ENCODE assay signal across 26 cellular contexts in the genomic region with DNA sequence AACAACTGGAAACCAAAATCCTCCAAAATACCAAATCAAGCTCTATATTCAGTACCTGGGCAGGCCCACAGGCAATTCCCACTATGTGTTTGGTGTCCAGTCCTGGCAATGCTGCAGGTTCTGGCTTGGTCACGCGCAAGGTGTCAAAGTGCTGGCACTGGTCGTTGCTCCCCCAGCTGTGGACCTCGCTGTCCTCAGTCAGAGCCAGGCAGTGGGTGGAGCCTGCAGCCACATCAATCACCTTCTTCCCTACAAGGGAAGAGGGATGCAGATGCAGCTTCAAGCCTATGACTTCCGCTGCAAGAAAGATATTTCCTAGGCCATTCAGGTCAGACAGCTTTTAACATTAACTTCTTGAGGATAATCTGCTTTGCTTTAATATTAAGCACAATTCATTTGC.
DNase-seq lines count a peak whose midpoint lies in the region; ATAC-seq and TF ChIP-seq lines count a peak whose summit lies in the region.
"Had no signal": no experiment of that assay in that cellular context is flagged by ENCODE, and none has a peak within 500 bp of the region (broad histone marks: within the 10 kb centered on the region; RNA-seq: fewer than 3 reads in every experiment).

No MANE protein-coding gene starts in this region.

- no peak overlapping the region for H2BK5ac ChIP-seq in H9 (ENCODE audit: insufficient read length, low read length)

- no peak overlapping the region for H3K14ac ChIP-seq in H9 (ENCODE audit: insufficient read depth, low read length)

- no peak overlapping the region for H3T11ph ChIP-seq in H9 (ENCODE audit: low read length)

- no peak overlapping the region for H2AK5ac ChIP-seq in H9 (ENCODE audit: insufficient read length, low read length)

- no peaks in the 10 kb centered on the region for H4K20me1 ChIP-seq in H9 (ENCODE audit: control insufficient read depth, insufficient read depth, insufficient read length)

- no peaks in the 10 kb centered on the region; the same call in 1 of the 2 replicates for H3K79me2 ChIP-seq in H9 (ENCODE audit: insufficient read depth, low read length)

- H3K9me3 ChIP-seq in CD4-positive, CD25-positive, alpha-beta regulatory T cell (ENCODE audit: control insufficient read depth in 2 of 2, low read length in 2 of 2), result no peaks in the 10 kb centered on the region
- no peaks in the 10 kb centered on the region for H3K9me3 ChIP-seq in H9 (ENCODE audit: control insufficient read depth, low read depth, low read length)
- H3K9me3 ChIP-seq: ovary, SJSA1, vagina had no signal

- no peak overlapping the region for H2BK20ac ChIP-seq in H9 (ENCODE audit: low read depth, low read length, poor library complexity, severe bottlenecking)

- no peak for ATAC-seq in CD4-positive, CD25-positive, alpha-beta regulatory T cell (ENCODE audit: low read depth in 2 of 2)
- ATAC-seq in stimulated activated effector memory CD8-positive, alpha-beta T cell treated with anti-CD3 and anti-CD28 coated beads, Interleukin-12 subunit alpha, Interleukin-12 subunit beta, amount 100 ng/mL, for 72 hours, result no peak
- no peak for ATAC-seq in activated CD8-positive, alpha-beta T cell treated with anti-CD3 and anti-CD28 coated beads, Interleukin-2, amount 10 ng/mL, durations not matched to agents 7 days and 5 days
- ATAC-seq: activated CD4-positive, alpha-beta T cell treated with anti-CD3 and anti-CD28 coated beads for 36 hours; naive thymus-derived CD8-positive, alpha-beta T cell had no signal

- H2BK12ac ChIP-seq in H9 (ENCODE audit: insufficient read length, low read depth, low read length), result no peak overlapping the region

- H2BK120ac ChIP-seq in H9 (ENCODE audit: low read depth, low read length, poor library complexity, severe bottlenecking), result no peak overlapping the region

- no peak overlapping the region for H2BK15ac ChIP-seq in H9 (ENCODE audit: low read depth, low read length)

- H3K9me3 Mint-ChIP-seq in CD4-positive, CD25-positive, alpha-beta regulatory T cell, result no peaks in the 10 kb centered on the region
- no peaks in the 10 kb centered on the region for H3K9me3 Mint-ChIP-seq in H9
- H3K9me3 Mint-ChIP-seq in stimulated activated effector memory CD8-positive, alpha-beta T cell treated with anti-CD3 and anti-CD28 coated beads, Interleukin-12 subunit alpha, Interleukin-12 subunit beta, amount 100 ng/mL, for 72 hours, result no peaks in the 10 kb centered on the region
- H3K9me3 Mint-ChIP-seq in activated CD8-positive, alpha-beta T cell treated with anti-CD3 and anti-CD28 coated beads, Interleukin-2, amount 10 ng/mL, durations not matched to agents 7 days and 5 days (ENCODE audit: insufficient read depth), result no peaks in the 10 kb centered on the region
- H3K9me3 Mint-ChIP-seq: central memory CD8-positive, alpha-beta T cell; naive thymus-derived CD8-positive, alpha-beta T cell had no signal

- no peaks in the 10 kb centered on the region for H3K23me2 ChIP-seq in H9 (ENCODE audit: insufficient read length, low read depth, low read length, poor library complexity, severe bottlenecking)

- H3K56ac ChIP-seq in H9 (ENCODE audit: insufficient read length, low read depth, low read length), result no peak overlapping the region

- no peak overlapping the region for H3K4me3 Mint-ChIP-seq in CD4-positive, CD25-positive, alpha-beta regulatory T cell
- H3K4me3 Mint-ChIP-seq in H9, result no peak overlapping the region
- no peak overlapping the region for H3K4me3 Mint-ChIP-seq in stimulated activated effector memory CD8-positive, alpha-beta T cell treated with anti-CD3 and anti-CD28 coated beads, Interleukin-12 subunit alpha, Interleukin-12 subunit beta, amount 100 ng/mL, for 72 hours
- H3K4me3 Mint-ChIP-seq in activated CD8-positive, alpha-beta T cell treated with anti-CD3 and anti-CD28 coated beads, Interleukin-2, amount 10 ng/mL, durations not matched to agents 7 days and 5 days, result no peak overlapping the region
- H3K4me3 Mint-ChIP-seq: activated CD4-positive, alpha-beta T cell treated with anti-CD3 and anti-CD28 coated beads for 36 hours; central memory CD8-positive, alpha-beta T cell; naive thymus-derived CD8-positive, alpha-beta T cell had no signal

- no peak overlapping the region for H4K91ac ChIP-seq in H9 (ENCODE audit: insufficient read length, low read depth, low read length)

- no peak overlapping the region for H3K23ac ChIP-seq in H9 (ENCODE audit: insufficient read length, low read depth, low read length)

- WGBS in H9 (ENCODE audit: extremely low coverage, insufficient read length, low lambda C conversion rate), result no CpG with 5 or more reads among the region's 5 CpGs

- no peaks in the 10 kb centered on the region for H3K4me1 ChIP-seq in CD4-positive, CD25-positive, alpha-beta regulatory T cell (ENCODE audit: control insufficient read depth, insufficient read depth, low read length, poor library complexity, severe bottlenecking)
- no peaks in the 10 kb centered on the region for H3K4me1 ChIP-seq in H9 (ENCODE audit: insufficient read depth, low read length)
- H3K4me1 ChIP-seq: vagina had no signal

- no peaks in the 10 kb centered on the region for H3K27me3 Mint-ChIP-seq in CD4-positive, CD25-positive, alpha-beta regulatory T cell
- no peaks in the 10 kb centered on the region for H3K27me3 Mint-ChIP-seq in H9 (ENCODE audit: low read depth)
- no peaks in the 10 kb centered on the region for H3K27me3 Mint-ChIP-seq in activated CD8-positive, alpha-beta T cell treated with anti-CD3 and anti-CD28 coated beads, Interleukin-2, amount 10 ng/mL, durations not matched to agents 7 days and 5 days (ENCODE audit: low read depth)
- H3K27me3 Mint-ChIP-seq: activated CD4-positive, alpha-beta T cell treated with anti-CD3 and anti-CD28 coated beads for 36 hours; central memory CD8-positive, alpha-beta T cell; naive thymus-derived CD8-positive, alpha-beta T cell had no signal

- H3K9ac ChIP-seq in H9 (ENCODE audit: extremely low read depth, insufficient read length, low read length), result no peak overlapping the region

- DNase-seq in CD4-positive, CD25-positive, alpha-beta regulatory T cell, result no peak
- DNase-seq in H9 (peak; percentile 45), globus pallidus (ENCODE audit: low spot score) (peak; percentile 13), medulla oblongata (ENCODE audit: extremely low spot score) (peak; percentile 30), SIG-M5 treated with dmso at 0.1 percent for 504 hours (lab: John Stamatoyannopoulos, UW; ENCODE audit: unreplicated experiment) (no peak), midbrain (lab: John Stamatoyannopoulos, UW) (no peak)
- no peak for DNase-seq in stimulated activated effector memory CD8-positive, alpha-beta T cell treated with anti-CD3 and anti-CD28 coated beads, Interleukin-12 subunit alpha, Interleukin-12 subunit beta, amount 100 ng/mL, for 72 hours (ENCODE audit: low spot score in 2 of 2)
- DNase-seq in activated CD8-positive, alpha-beta T cell treated with anti-CD3 and anti-CD28 coated beads, Interleukin-2, amount 10 ng/mL, durations not matched to agents 7 days and 5 days, result no peak
- DNase-seq: activated CD4-positive, alpha-beta T cell treated with anti-CD3 and anti-CD28 coated beads for 36 hours; activated naive CD4-positive, alpha-beta T cell treated with anti-CD3 and anti-CD28 coated beads, Interleukin-2, amount 50 U/mL, for 16 hours; DMS79 treated with DMSO at 0.1 percent for 48 hours; dorsolateral prefrontal cortex; foreskin fibroblast; GOT3; kidney; mesenchymal stem cell; naive thymus-derived CD8-positive, alpha-beta T cell; NCI-H1105; NCI-H2029 treated with DMSO at 0.1 percent for 48 hours; NCI-H82; ovary; PC-9 had no signal

- peaks cover 16 to 31% (median 23%) of the 10 kb centered on the region in 4 donors for H3K4me1 Mint-ChIP-seq in CD4-positive, CD25-positive, alpha-beta regulatory T cell
- peaks cover 4 to 8% of the 10 kb centered on the region in 2 experiments; a peak in 3 of 4 replicates for H3K4me1 Mint-ChIP-seq in H9
- peaks cover 7% of the 10 kb centered on the region for H3K4me1 Mint-ChIP-seq in stimulated activated effector memory CD8-positive, alpha-beta T cell treated with anti-CD3 and anti-CD28 coated beads, Interleukin-12 subunit alpha, Interleukin-12 subunit beta, amount 100 ng/mL, for 72 hours
- H3K4me1 Mint-ChIP-seq in activated CD8-positive, alpha-beta T cell treated with anti-CD3 and anti-CD28 coated beads, Interleukin-2, amount 10 ng/mL, durations not matched to agents 7 days and 5 days (ENCODE audit: low read depth), result no peaks in the 10 kb centered on the region

- no peak overlapping the region for H3K4me3 ChIP-seq in CD4-positive, CD25-positive, alpha-beta regulatory T cell (ENCODE audit: low read depth, low read length)
- H3K4me3 ChIP-seq: dorsolateral prefrontal cortex, ovary, PC-9, SJSA1, vagina had no signal

- no peak overlapping the region for H3K4me2 ChIP-seq in H9 (ENCODE audit: insufficient read depth, insufficient read length, low read length)
- H3K4me2 ChIP-seq: PC-9 had no signal

- CTCF ChIA-PET in activated CD8-positive, alpha-beta T cell treated with anti-CD3 and anti-CD28 coated beads, Interleukin-2, amount 10 ng/mL, durations not matched to agents 7 days and 5 days (lab: Charles Lee), result no interaction called here

- TF ChIP-seq CTCF in H9 (conservative IDR thresholded peaks at IDR 0.05), result no peak

- H2AFZ ChIP-seq in H9 (ENCODE audit: low read length), result no peak overlapping the region
- H2AFZ ChIP-seq: PC-9 had no signal

- no peak overlapping the region for H3K4ac ChIP-seq in H9 (ENCODE audit: low read depth, low read length)

- no peak overlapping the region for H3K18ac ChIP-seq in H9 (ENCODE audit: insufficient read length, low read depth, low read length)

- H3K27me3 ChIP-seq in CD4-positive, CD25-positive, alpha-beta regulatory T cell (ENCODE audit: control insufficient read depth, insufficient read depth, low read length), result no peaks in the 10 kb centered on the region
- H3K27me3 ChIP-seq in H9 (ENCODE audit: insufficient read depth, low read length), result no peaks in the 10 kb centered on the region
- H3K27me3 ChIP-seq: dorsolateral prefrontal cortex, ovary, SJSA1, vagina had no signal

- POLR2A ChIA-PET in activated CD8-positive, alpha-beta T cell treated with anti-CD3 and anti-CD28 coated beads, Interleukin-2, amount 10 ng/mL, durations not matched to agents 7 days and 5 days (lab: Charles Lee), result no interaction called here

- H3K27ac Mint-ChIP-seq in CD4-positive, CD25-positive, alpha-beta regulatory T cell, result peak overlapping the region; percentile 18 to 37 (median 35)
- 0 out of 7 replicates have a peak overlapping the region, but pooled peaks of 1 of the 3 experiments have one; percentile 49 for H3K27ac Mint-ChIP-seq in H9
- H3K27ac Mint-ChIP-seq in stimulated activated effector memory CD8-positive, alpha-beta T cell treated with anti-CD3 and anti-CD28 coated beads, Interleukin-12 subunit alpha, Interleukin-12 subunit beta, amount 100 ng/mL, for 72 hours, result no peak overlapping the region
- no peak overlapping the region for H3K27ac Mint-ChIP-seq in activated CD8-positive, alpha-beta T cell treated with anti-CD3 and anti-CD28 coated beads, Interleukin-2, amount 10 ng/mL, durations not matched to agents 7 days and 5 days
- H3K27ac Mint-ChIP-seq: activated CD4-positive, alpha-beta T cell treated with anti-CD3 and anti-CD28 coated beads for 36 hours had no signal

- peaks cover 3% of the 10 kb centered on the region for H3K79me1 ChIP-seq in H9 (ENCODE audit: insufficient read depth, low read depth, low read length, poor library complexity, severe bottlenecking)

- no peak overlapping the region for H4K8ac ChIP-seq in H9 (replicated peaks; ENCODE audit: insufficient read length, low read depth, low read length)

- H4K5ac ChIP-seq in H9 (ENCODE audit: insufficient read length, low read depth, low read length), result no peak overlapping the region

- peaks cover 54% of the 10 kb centered on the region for H3K36me3 ChIP-seq in CD4-positive, CD25-positive, alpha-beta regulatory T cell (ENCODE audit: control insufficient read depth, insufficient read depth, low read length)

- H3K36me3 Mint-ChIP-seq in CD4-positive, CD25-positive, alpha-beta regulatory T cell, result peaks cover 61% of the 10 kb centered on the region
- H3K36me3 Mint-ChIP-seq in H9 (ENCODE audit: insufficient read depth in 1 of 3, low read depth in 3 of 3), result peaks cover 44 to 52% (median 46%) of the 10 kb centered on the region in 3 experiments; a peak in 6 of 7 replicates
- H3K36me3 Mint-ChIP-seq in stimulated activated effector memory CD8-positive, alpha-beta T cell treated with anti-CD3 and anti-CD28 coated beads, Interleukin-12 subunit alpha, Interleukin-12 subunit beta, amount 100 ng/mL, for 72 hours, result peaks cover 39% of the 10 kb centered on the region
- H3K36me3 Mint-ChIP-seq in activated CD8-positive, alpha-beta T cell treated with anti-CD3 and anti-CD28 coated beads, Interleukin-2, amount 10 ng/mL, durations not matched to agents 7 days and 5 days (ENCODE audit: low read depth), result peaks cover 8% of the 10 kb centered on the region

- H3K27ac ChIP-seq in CD4-positive, CD25-positive, alpha-beta regulatory T cell (ENCODE audit: insufficient read depth, low read length, poor library complexity, severe bottlenecking), result no peak overlapping the region
- H3K27ac ChIP-seq in H9 (ENCODE audit: insufficient read length, low read depth, low read length), result no peak overlapping the region
- H3K27ac ChIP-seq: epithelial cell of prostate, ovary, PC-9, SJSA1, vagina had no signal

Comparison
In these comparisons a context has a peak if more than half of its experiments do, and no peak if none do; other contexts are left out.
1. DNase-seq: peak in H9 (single experiment), globus pallidus (single experiment) and medulla oblongata (single experiment); none in CD4-positive, CD25-positive, alpha-beta regulatory T cell (0 of 3), stimulated activated effector memory CD8-positive, alpha-beta T cell treated with anti-CD3 and anti-CD28 coated beads, Interleukin-12 subunit alpha, Interleukin-12 subunit beta, amount 100 ng/mL, for 72 hours (0 of 2), SIG-M5 treated with dmso at 0.1 percent for 504 hours (single experiment), midbrain (single experiment) and activated CD8-positive, alpha-beta T cell treated with anti-CD3 and anti-CD28 coated beads, Interleukin-2, amount 10 ng/mL, durations not matched to agents 7 days and 5 days (single experiment).
2. H3K27ac Mint-ChIP-seq: peak in CD4-positive, CD25-positive, alpha-beta regulatory T cell (3 of 3); none in stimulated activated effector memory CD8-positive, alpha-beta T cell treated with anti-CD3 and anti-CD28 coated beads, Interleukin-12 subunit alpha, Interleukin-12 subunit beta, amount 100 ng/mL, for 72 hours (single experiment) and activated CD8-positive, alpha-beta T cell treated with anti-CD3 and anti-CD28 coated beads, Interleukin-2, amount 10 ng/mL, durations not matched to agents 7 days and 5 days (single experiment).